In genomic region chr15:70227122-70227521, GRCh38 we compare ENCODE assay signal across 25 cellular contexts.
"Had no signal": no experiment of that assay in that cellular context is flagged by ENCODE, and none has a peak within 500 bp of the region (broad histone marks: within the 10 kb centered on the region; RNA-seq: fewer than 3 reads in every experiment).

No MANE protein-coding gene starts in this region.

- H3K27me3 ChIP-seq: dorsolateral prefrontal cortex, esophagus muscularis mucosa, heart right ventricle, right lobe of liver, suprapubic skin, thyroid gland, uterus had no signal

- H3K9ac ChIP-seq: parathyroid adenoma had no signal

- H3K36me3 ChIP-seq: esophagus muscularis mucosa, gastrocnemius medialis, heart right ventricle, prostate gland, right lobe of liver, suprapubic skin, thyroid gland, uterus had no signal

- H3K27ac Mint-ChIP-seq: immature natural killer cell; natural killer cell treated with Interleukin-12 subunit alpha and Interleukin-12 subunit beta and Interleukin-15 and Interleukin-18, amount 100 ng/mL, for 72 hours; stimulated activated effector memory CD8-positive, alpha-beta T cell treated with anti-CD3 and anti-CD28 coated beads, Interleukin-12 subunit alpha, Interleukin-12 subunit beta, amount 100 ng/mL, for 72 hours; type B pancreatic cell had no signal

- H3K4me1 ChIP-seq: gastrocnemius medialis, heart right ventricle, parathyroid adenoma, prostate gland, right lobe of liver, suprapubic skin, thyroid gland, uterus had no signal

- H3K9me3 ChIP-seq: prostate gland, right lobe of liver, thyroid gland, uterus had no signal

- DNase-seq: dorsolateral prefrontal cortex; effector CD8-positive, alpha-beta T cell; gastrocnemius medialis; heart right ventricle; hypothalamus; immature natural killer cell; left ventricle myocardium superior; mesenchymal stem cell; midbrain; stimulated activated CD4-positive, alpha-beta T cell treated with anti-CD3 and anti-CD28 coated beads, Interleukin-4, amount 100 ng/mL, for 1 hour; stimulated activated CD8-positive, alpha-beta memory T cell treated with anti-CD3 and anti-CD28 coated beads, Interleukin-4, amount 100 ng/mL, for 48 hours; stimulated activated naive CD8-positive, alpha-beta T cell treated with anti-CD3 and anti-CD28 coated beads, Interleukin-15, Interleukin-2, amounts not matched to agents 100 U/mL and 50 U/mL, for 24 hours; thyroid gland; uterus had no signal

- H3K4me3 ChIP-seq: coronary artery, dorsolateral prefrontal cortex, esophagus muscularis mucosa, gastrocnemius medialis, heart right ventricle, lung, prostate gland, right lobe of liver, suprapubic skin, thyroid gland, uterus had no signal

- H3K4me3 Mint-ChIP-seq: immature natural killer cell; natural killer cell treated with Interleukin-12 subunit alpha and Interleukin-12 subunit beta and Interleukin-15 and Interleukin-18, amount 100 ng/mL, for 72 hours; stimulated activated effector memory CD8-positive, alpha-beta T cell treated with anti-CD3 and anti-CD28 coated beads, Interleukin-12 subunit alpha, Interleukin-12 subunit beta, amount 100 ng/mL, for 72 hours; type B pancreatic cell had no signal

- H3K27ac ChIP-seq: coronary artery, dorsolateral prefrontal cortex, epithelial cell of prostate, esophagus muscularis mucosa, gastrocnemius medialis, heart right ventricle, parathyroid adenoma, prostate gland, right lobe of liver, suprapubic skin, thyroid gland, uterus had no signal

- H3K36me3 Mint-ChIP-seq: stimulated activated effector memory CD8-positive, alpha-beta T cell treated with anti-CD3 and anti-CD28 coated beads, Interleukin-12 subunit alpha, Interleukin-12 subunit beta, amount 100 ng/mL, for 72 hours had no signal
